In the genomic region with DNA sequence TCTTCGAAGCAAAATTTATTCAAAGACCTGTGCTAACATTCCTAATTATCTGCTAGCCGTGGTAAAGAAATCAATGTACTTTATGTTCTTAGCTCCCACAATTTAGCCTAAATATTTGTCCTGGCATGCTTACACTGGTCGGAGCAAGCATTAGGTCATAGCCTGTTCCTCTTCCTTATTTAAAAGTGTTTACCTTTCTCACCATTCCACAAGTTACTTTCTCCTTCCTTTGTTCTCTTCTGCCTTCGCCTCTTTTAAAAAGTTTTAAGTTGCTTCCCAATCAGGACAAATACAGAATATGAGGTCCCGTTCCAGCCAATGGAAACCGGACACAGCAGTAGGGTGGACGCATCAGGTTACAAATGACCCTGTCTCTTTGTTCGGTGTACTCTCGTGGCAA, we compare ENCODE assay signal across 17 cellular contexts.
"Had no signal": no experiment of that assay in that cellular context is flagged by ENCODE, and none has a peak within 500 bp of the region (broad histone marks: within the 10 kb centered on the region; RNA-seq: fewer than 3 reads in every experiment).

No MANE protein-coding gene starts in this region.

- DNase-seq: activated CD4-positive, alpha-beta T cell treated with anti-CD3 and anti-CD28 coated beads for 4 hours; activated naive CD4-positive, alpha-beta T cell; activated T-cell treated with anti-CD3 and anti-CD28 coated beads, Interleukin-2, amount 50 U/mL, for 48 hours; cerebellar nuclear complex; effector memory CD8-positive, alpha-beta T cell; foreskin fibroblast; glutamatergic neuron; mucosa of descending colon; natural killer cell; sigmoid colon; SJCRH30; stimulated activated CD4-positive, alpha-beta T cell treated with anti-CD3 and anti-CD28 coated beads, Interleukin-2, amount 100 ng/mL, for 24 hours; stimulated activated naive CD4-positive, alpha-beta T cell; SW 1271; upper lobe of right lung had no signal

- H3K4me3 Mint-ChIP-seq: dendritic cell treated with granulocyte-macrophage colony-stimulating factor and Interleukin-4, amounts not matched to agents 40 ng/mL and 50 ng/mL, for 4 days; effector memory CD8-positive, alpha-beta T cell; natural killer cell had no signal

- H3K9me3 Mint-ChIP-seq: dendritic cell treated with granulocyte-macrophage colony-stimulating factor and Interleukin-4, amounts not matched to agents 40 ng/mL and 50 ng/mL, for 4 days; effector memory CD8-positive, alpha-beta T cell; natural killer cell had no signal

- ATAC-seq: effector memory CD8-positive, alpha-beta T cell; mucosa of descending colon; natural killer cell; upper lobe of right lung had no signal

- H3K4me1 Mint-ChIP-seq: natural killer cell had no signal

- H3K27me3 Mint-ChIP-seq: dendritic cell treated with granulocyte-macrophage colony-stimulating factor and Interleukin-4, amounts not matched to agents 40 ng/mL and 50 ng/mL, for 4 days; effector memory CD8-positive, alpha-beta T cell had no signal

- H3K27ac Mint-ChIP-seq: dendritic cell treated with granulocyte-macrophage colony-stimulating factor and Interleukin-4, amounts not matched to agents 40 ng/mL and 50 ng/mL, for 4 days; effector memory CD8-positive, alpha-beta T cell; natural killer cell had no signal

- H3K4me3 ChIP-seq: esophagus muscularis mucosa, mucosa of descending colon, sigmoid colon, SJCRH30, upper lobe of right lung had no signal
